Comparison of ENCODE assay signal across 8 cellular contexts in genomic region chr13:50125556-50126377, GRCh38.
DNase-seq lines count a peak whose midpoint lies in the region; ATAC-seq and TF ChIP-seq lines count a peak whose summit lies in the region.

No MANE protein-coding gene starts in this region.

- POLR2A ChIA-PET in activated CD4-positive, alpha-beta T cell treated with anti-CD3 and anti-CD28 coated beads for 36 hours (lab: Charles Lee): interaction anchor here (0.7 to 2.8 kb wide), 7 partner anchors 18 to 241 kb away, joined by 3 to 20 read pairs (median 3); partner anchors contain the start of gene TRIM13

- peaks cover 26% of the 10 kb centered on the region for H3K4me1 ChIP-seq in ES-I3 (ENCODE audit: insufficient read depth, low read length)

- H3K9ac ChIP-seq in ES-I3 (ENCODE audit: low read depth, low read length): peak overlapping the region; percentile 77; the same call in 1 of the 2 replicates

- H3K27me3 Mint-ChIP-seq in activated CD4-positive, alpha-beta T cell treated with anti-CD3 and anti-CD28 coated beads for 36 hours: peaks cover 28% of the 10 kb centered on the region
- H3K27me3 Mint-ChIP-seq in chondrocyte (ENCODE audit: low read depth): peaks cover 6% of the 10 kb centered on the region

- CTCF ChIA-PET in activated CD4-positive, alpha-beta T cell treated with anti-CD3 and anti-CD28 coated beads for 36 hours (lab: Charles Lee): interaction anchor here (0.7 to 2.3 kb wide), 13 partner anchors 12 to 786 kb away, joined by 3 to 7 read pairs (median 3); partner anchors contain the start of gene TRIM13

- H3K36me3 Mint-ChIP-seq in activated CD4-positive, alpha-beta T cell treated with anti-CD3 and anti-CD28 coated beads for 36 hours (ENCODE audit: low read depth): peaks cover 4% of the 10 kb centered on the region
- no peaks in the 10 kb centered on the region for H3K36me3 Mint-ChIP-seq in chondrocyte (ENCODE audit: low read depth)

- H3K4me3 ChIP-seq in kidney epithelial cell (ENCODE audit: low read depth, low read length): peak overlapping the region; percentile 67

- no peaks in the 10 kb centered on the region for H3K9me3 ChIP-seq in ES-I3 (ENCODE audit: control insufficient read depth, insufficient read depth, low read length)

- H3K27me3 ChIP-seq in kidney epithelial cell (ENCODE audit: control insufficient read depth, insufficient read depth, low read length): peaks cover 37% of the 10 kb centered on the region

- TF ChIP-seq CTCF in chondrocyte (IDR thresholded peaks at IDR 0.05): no peak
- no peak for TF ChIP-seq CTCF in kidney epithelial cell (IDR thresholded peaks at IDR 0.05; ENCODE audit: insufficient read depth, low read length, poor library complexity, severe bottlenecking)

- H3K4me3 Mint-ChIP-seq in activated CD4-positive, alpha-beta T cell treated with anti-CD3 and anti-CD28 coated beads for 36 hours: peak overlapping the region; percentile 72
- peak overlapping the region; percentile 78 for H3K4me3 Mint-ChIP-seq in chondrocyte (ENCODE audit: unreplicated experiment)

- peak overlapping the region; percentile 88 for H3K27ac Mint-ChIP-seq in activated CD4-positive, alpha-beta T cell treated with anti-CD3 and anti-CD28 coated beads for 36 hours
- peak overlapping the region; percentile 91 for H3K27ac Mint-ChIP-seq in chondrocyte (ENCODE audit: unreplicated experiment)

- ATAC-seq in HG03342 (IDR thresholded peaks at IDR 0.05; ENCODE audit: unreplicated experiment): peak; percentile 9
- peak; percentile 31 for ATAC-seq in activated CD4-positive, alpha-beta T cell treated with anti-CD3 and anti-CD28 coated beads for 36 hours
- ATAC-seq in GM21619 (IDR thresholded peaks at IDR 0.05; ENCODE audit: unreplicated experiment): no peak

- DNase-seq in NCI-H524 treated with DMSO at 0.1 percent for 48 hours (lab: John Stamatoyannopoulos, UW): peak; percentile 43
- DNase-seq in activated CD4-positive, alpha-beta T cell treated with anti-CD3 and anti-CD28 coated beads for 36 hours: peak; percentile 90
- peak; percentile 90 for DNase-seq in chondrocyte (ENCODE audit: low spot score)
- DNase-seq in kidney epithelial cell (ENCODE audit: low read depth): no peak
- DNase-seq in stimulated activated CD4-positive, alpha-beta T cell treated with anti-CD3 and anti-CD28 coated beads, Interleukin-12 subunit alpha, Interleukin-12 subunit beta, amount 100 ng/mL, for 4 hours: peak; percentile 84

- intact Hi-C loops in activated CD4-positive, alpha-beta T cell treated with anti-CD3 and anti-CD28 coated beads for 36 hours (cut with DNase I, micrococcal nuclease): loop anchor here (2.0 to 5.0 kb wide), 10 partner anchors 41 to 787 kb away; partner anchors contain the start of genes KPNA3 (in 2 of the 2) and TRIM13 (in 1 of the 2)

- H3K36me3 ChIP-seq in ES-I3 (ENCODE audit: insufficient read depth, low read length) (no peaks in the 10 kb centered on the region), kidney epithelial cell (ENCODE audit: control insufficient read depth, insufficient read depth, low read length) (no peaks in the 10 kb centered on the region)

- H3K9me3 Mint-ChIP-seq in activated CD4-positive, alpha-beta T cell treated with anti-CD3 and anti-CD28 coated beads for 36 hours (ENCODE audit: low read depth): peaks cover 2% of the 10 kb centered on the region
- H3K9me3 Mint-ChIP-seq in chondrocyte (ENCODE audit: low read depth): no peaks in the 10 kb centered on the region

- peaks cover 57% of the 10 kb centered on the region for H3K4me1 Mint-ChIP-seq in activated CD4-positive, alpha-beta T cell treated with anti-CD3 and anti-CD28 coated beads for 36 hours
- peaks cover 51% of the 10 kb centered on the region for H3K4me1 Mint-ChIP-seq in chondrocyte (ENCODE audit: low read depth)
